2 cellular contexts compared by ENCODE assay signal in the genomic region with DNA sequence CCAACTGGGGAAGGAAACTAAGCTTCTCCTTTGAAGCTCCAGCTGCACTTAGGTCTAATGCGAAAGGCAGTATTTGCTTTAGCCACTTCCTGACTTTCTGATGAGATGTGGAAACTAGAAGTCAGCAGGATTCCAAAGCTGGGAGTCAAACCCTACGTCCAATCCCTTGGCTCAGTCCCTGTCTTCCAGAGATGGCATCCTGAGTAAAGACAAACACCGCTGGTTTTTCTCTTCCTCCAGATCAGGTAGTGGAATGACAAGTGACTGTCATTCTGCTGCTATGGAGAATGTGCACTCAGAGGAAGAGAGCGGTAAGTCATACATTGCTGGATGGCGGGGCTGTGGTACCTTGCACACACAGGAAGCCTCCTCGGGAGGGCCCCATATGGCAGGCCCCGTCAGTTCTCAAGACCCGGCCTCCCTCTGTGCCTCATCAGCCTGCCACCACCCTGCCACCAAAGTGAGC.
TF ChIP-seq lines count a peak whose summit lies in the region.

No MANE protein-coding gene starts in this region.

TF ChIP-seq in SK-N-SH, 30 proteins besides CTCF, POLR2A, EP300 and RAD21 (continued from another document):
- TF ChIP-seq, protein P1, sequence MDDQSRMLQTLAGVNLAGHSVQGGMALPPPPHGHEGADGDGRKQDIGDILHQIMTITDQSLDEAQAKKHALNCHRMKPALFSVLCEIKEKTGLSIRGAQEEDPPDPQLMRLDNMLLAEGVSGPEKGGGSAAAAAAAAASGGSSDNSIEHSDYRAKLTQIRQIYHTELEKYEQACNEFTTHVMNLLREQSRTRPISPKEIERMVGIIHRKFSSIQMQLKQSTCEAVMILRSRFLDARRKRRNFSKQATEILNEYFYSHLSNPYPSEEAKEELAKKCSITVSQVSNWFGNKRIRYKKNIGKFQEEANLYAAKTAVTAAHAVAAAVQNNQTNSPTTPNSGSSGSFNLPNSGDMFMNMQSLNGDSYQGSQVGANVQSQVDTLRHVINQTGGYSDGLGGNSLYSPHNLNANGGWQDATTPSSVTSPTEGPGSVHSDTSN (IDR thresholded peaks at IDR 0.05), result no peak
- TF ChIP-seq CHD2 (IDR thresholded peaks at IDR 0.05; ENCODE audit: low read length, partially characterized antibody), result no peak
- TF ChIP-seq POLR2AphosphoS5 (IDR thresholded peaks at IDR 0.05; ENCODE audit: low read depth, low read length), result no peak
- TF ChIP-seq GABPA (IDR thresholded peaks at IDR 0.05; ENCODE audit: low read depth), result no peak
- no peak for TF ChIP-seq FOXJ3 (CRISPR knock-in tag; IDR thresholded peaks at IDR 0.05)
- TF ChIP-seq NRF1 (IDR thresholded peaks at IDR 0.05; ENCODE audit: low read depth, low read length), result no peak
- no peak for TF ChIP-seq SMC3 (IDR thresholded peaks at IDR 0.05; ENCODE audit: low read depth, low read length)

TF ChIP-seq in SK-N-SH treated with all-trans-retinoic acid at 6 μM for 48 hours, 23 proteins besides CTCF, POLR2A, EP300 and RAD21 (continued from another document):
- TF ChIP-seq, protein P2, sequence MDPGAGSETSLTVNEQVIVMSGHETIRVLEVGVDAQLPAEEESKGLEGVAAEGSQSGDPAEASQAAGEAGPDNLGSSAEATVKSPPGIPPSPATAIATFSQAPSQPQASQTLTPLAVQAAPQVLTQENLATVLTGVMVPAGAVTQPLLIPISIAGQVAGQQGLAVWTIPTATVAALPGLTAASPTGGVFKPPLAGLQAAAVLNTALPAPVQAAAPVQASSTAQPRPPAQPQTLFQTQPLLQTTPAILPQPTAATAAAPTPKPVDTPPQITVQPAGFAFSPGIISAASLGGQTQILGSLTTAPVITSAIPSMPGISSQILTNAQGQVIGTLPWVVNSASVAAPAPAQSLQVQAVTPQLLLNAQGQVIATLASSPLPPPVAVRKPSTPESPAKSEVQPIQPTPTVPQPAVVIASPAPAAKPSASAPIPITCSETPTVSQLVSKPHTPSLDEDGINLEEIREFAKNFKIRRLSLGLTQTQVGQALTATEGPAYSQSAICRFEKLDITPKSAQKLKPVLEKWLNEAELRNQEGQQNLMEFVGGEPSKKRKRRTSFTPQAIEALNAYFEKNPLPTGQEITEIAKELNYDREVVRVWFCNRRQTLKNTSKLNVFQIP (CRISPR knock-in tag; IDR thresholded peaks at IDR 0.05; ENCODE audit: borderline replicate concordance, low read depth), result no peak
- TF ChIP-seq TOX (CRISPR knock-in tag; IDR thresholded peaks at IDR 0.05; ENCODE audit: borderline replicate concordance) (no peak), ZNF70 (CRISPR knock-in tag; IDR thresholded peaks at IDR 0.05) (no peak)
- TF ChIP-seq, protein P3, sequence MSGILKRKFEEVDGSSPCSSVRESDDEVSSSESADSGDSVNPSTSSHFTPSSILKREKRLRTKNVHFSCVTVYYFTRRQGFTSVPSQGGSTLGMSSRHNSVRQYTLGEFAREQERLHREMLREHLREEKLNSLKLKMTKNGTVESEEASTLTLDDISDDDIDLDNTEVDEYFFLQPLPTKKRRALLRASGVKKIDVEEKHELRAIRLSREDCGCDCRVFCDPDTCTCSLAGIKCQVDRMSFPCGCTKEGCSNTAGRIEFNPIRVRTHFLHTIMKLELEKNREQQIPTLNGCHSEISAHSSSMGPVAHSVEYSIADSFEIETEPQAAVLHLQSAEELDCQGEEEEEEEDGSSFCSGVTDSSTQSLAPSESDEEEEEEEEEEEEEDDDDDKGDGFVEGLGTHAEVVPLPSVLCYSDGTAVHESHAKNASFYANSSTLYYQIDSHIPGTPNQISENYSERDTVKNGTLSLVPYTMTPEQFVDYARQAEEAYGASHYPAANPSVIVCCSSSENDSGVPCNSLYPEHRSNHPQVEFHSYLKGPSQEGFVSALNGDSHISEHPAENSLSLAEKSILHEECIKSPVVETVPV (CRISPR knock-in tag; IDR thresholded peaks at IDR 0.05), result no peak
